Comparison of ENCODE assay signal across 8 cellular contexts in genomic region chr9:36572515-36573418, GRCh38. TPM values are rescaled to one million over a fixed set of nuclear protein-coding genes. Genes with fewer than 3 reads are reported as not detected.
DNase-seq lines count a peak whose midpoint lies in the region; ATAC-seq and TF ChIP-seq lines count a peak whose summit lies in the region.

MELK (plus strand) TSS chr9:36572895; CDS start chr9:36581682, 8,787 bp downstream.

- TF ChIP-seq CTCF in adrenal gland (IDR thresholded peaks at IDR 0.05) (no peak), heart right ventricle (IDR thresholded peaks at IDR 0.05) (no peak), upper lobe of left lung (IDR thresholded peaks at IDR 0.05) (no peak)

- no peaks in the 10 kb centered on the region for H3K27me3 ChIP-seq in adrenal gland
- H3K27me3 ChIP-seq in heart right ventricle: no peaks in the 10 kb centered on the region
- H3K27me3 ChIP-seq in upper lobe of left lung: no peaks in the 10 kb centered on the region

- peak within 1 kb of the TSS in 3 of 4 donors; percentile 47 to 71 (median 58) for H3K4me3 ChIP-seq in adrenal gland
- H3K4me3 ChIP-seq in heart right ventricle: peak within 1 kb of the TSS; percentile 51 to 98 (median 82)
- peak within 1 kb of the TSS; percentile 80 to 98 (median 90) for H3K4me3 ChIP-seq in upper lobe of left lung

- TF ChIP-seq EP300 in upper lobe of left lung (IDR thresholded peaks at IDR 0.05): no peak

- H3K9me3 ChIP-seq in adrenal gland (replicated peaks in 1 of 3): no peaks in the 10 kb centered on the region
- no peaks in the 10 kb centered on the region for H3K9me3 ChIP-seq in heart right ventricle
- H3K9me3 ChIP-seq in upper lobe of left lung: no peaks in the 10 kb centered on the region

- ATAC-seq in heart right ventricle (peak; percentile 95 to 99 (median 97)), upper lobe of left lung (ENCODE audit: low FRiP score in 2 of 2) (peak; percentile 93 to 99)

- WGBS in adrenal gland, 4 donors: 0 to 1% (median 0%) methylated on average over 25 to 74 of the region's 74 CpGs
- WGBS in heart right ventricle, 2 donors: 0% methylated on average over 72 to 74 of the region's 74 CpGs
- 1% methylated on average over 29 to 70 of the region's 74 CpGs for WGBS in upper lobe of left lung, 2 donors

- intact Hi-C loops in T-helper 1 cell treated with Interleukin-12 subunit alpha and Interleukin-12 subunit beta and Interleukin-4 antibody, amounts not matched to agents 30 ng/mL and 1 ng/mL, for 36 hours (cut with micrococcal nuclease): loop anchor here (1.0 to 10.0 kb wide), 10 partner anchors 18 to 1212 kb away; partner anchors contain the start of genes EXOSC3, GNE, HINT2 and MSMP
- intact Hi-C loops in adrenal gland (cut with DNase I) (no loop called here), heart right ventricle (cut with DNase I) (loop anchor here in 1 of 10 donors (5.0 kb wide), 1 partner anchor 165 kb away; no protein-coding TSS in a partner anchor), posterior vena cava (cut with DNase I) (no loop called here)

- H3K27ac ChIP-seq in adrenal gland (peak within 1 kb of the TSS in 3 of 5 donors; percentile 27 to 45 (median 29)), heart right ventricle (peak within 1 kb of the TSS in 8 of 10 donors; percentile 5 to 89 (median 68)), upper lobe of left lung (peak within 1 kb of the TSS; percentile 29 to 83 (median 58))

- no peaks in the 10 kb centered on the region for H3K36me3 ChIP-seq in adrenal gland (replicated peaks in 1 of 2)
- no peaks in the 10 kb centered on the region for H3K36me3 ChIP-seq in heart right ventricle
- no peaks in the 10 kb centered on the region for H3K36me3 ChIP-seq in upper lobe of left lung

- peak in 1 of 2 donors; percentile 24 for TF ChIP-seq POLR2A in adrenal gland (IDR thresholded peaks at IDR 0.05)
- peak in 2 of 4 donors; percentile 18 to 58 for TF ChIP-seq POLR2A in upper lobe of left lung (IDR thresholded peaks at IDR 0.05)

- DNase-seq in GF-D8 (lab: John Stamatoyannopoulos, UW): peak; percentile 38
- DNase-seq in HCEC 1CT: peak; percentile 81
- DNase-seq in NCI-H1092 treated with DMSO at 0.1 percent for 48 hours (lab: John Stamatoyannopoulos, UW): peak; percentile 86
- DNase-seq in adrenal gland: peak; percentile 61 to 78 (median 74)
- DNase-seq in heart right ventricle: peak; percentile 72 to 84
- DNase-seq in posterior vena cava (ENCODE audit: low spot score): peak; percentile 94
- DNase-seq in upper lobe of left lung: peak; percentile 78 to 98

- peaks cover 0 to 9% of the 10 kb centered on the region in 2 donors for H3K4me1 ChIP-seq in adrenal gland (replicated peaks in 1 of 2)
- peaks cover 0 to 17% (median 12%) of the 10 kb centered on the region in 9 donors for H3K4me1 ChIP-seq in heart right ventricle
- H3K4me1 ChIP-seq in upper lobe of left lung: peaks cover 7 to 24% (median 9%) of the 10 kb centered on the region in 4 donors

RNA-seq across cellular contexts. Expression of gene MELK, which starts in this region (rescaled TPM):
- 39.7 and 41.9 TPM in 2 replicates for total RNA-seq in T-helper 1 cell treated with Interleukin-12 subunit alpha and Interleukin-12 subunit beta and Interleukin-4 antibody, amounts not matched to agents 30 ng/mL and 1 ng/mL, for 36 hours
- total RNA-seq in adrenal gland: 1 to 10 TPM in 3 of 8 donors, under 1 TPM in 5; 0.12 to 2.8 (median 0.75) TPM
- 1 to 10 TPM in 1 of 3 donors, under 1 TPM in 2; 0.24 to 1.6 (median 0.24) TPM for polyA plus RNA-seq in adrenal gland
- 1 to 10 TPM in 2 of 10 donors, under 1 TPM in 4, not detected in 4; 0.16 to 3.1 (median 0.48) TPM for total RNA-seq in heart right ventricle
- under 1 TPM; 0.15 to 0.17 TPM for polyA plus RNA-seq in heart right ventricle
- under 1 TPM; 0.52 to 0.88 TPM for total RNA-seq in posterior vena cava
- total RNA-seq in upper lobe of left lung: 1 to 10 TPM in 4 of 6 donors, under 1 TPM in 1, not detected in 1; 0.55 to 4.0 (median 2.0) TPM

Comparison
In these comparisons a context has a peak if more than half of its experiments do, and no peak if none do; other contexts are left out.
1. Peak in every context shown above with its lines: DNase-seq, ATAC-seq, H3K4me3 ChIP-seq and H3K27ac ChIP-seq.
2. Peak in DNase-seq in posterior vena cava; RNA of the gene not detected or under 1 TPM.
3. DNase-seq: peak in every context shown above with its lines; median percentile 94 in posterior vena cava; 88 in upper lobe of left lung; 86 in NCI-H1092 treated with DMSO at 0.1 percent for 48 hours; 81 in HCEC 1CT; 78 in heart right ventricle; 74 in adrenal gland; 38 in GF-D8.